1 cellular context compared by ENCODE assay signal in the genomic region with DNA sequence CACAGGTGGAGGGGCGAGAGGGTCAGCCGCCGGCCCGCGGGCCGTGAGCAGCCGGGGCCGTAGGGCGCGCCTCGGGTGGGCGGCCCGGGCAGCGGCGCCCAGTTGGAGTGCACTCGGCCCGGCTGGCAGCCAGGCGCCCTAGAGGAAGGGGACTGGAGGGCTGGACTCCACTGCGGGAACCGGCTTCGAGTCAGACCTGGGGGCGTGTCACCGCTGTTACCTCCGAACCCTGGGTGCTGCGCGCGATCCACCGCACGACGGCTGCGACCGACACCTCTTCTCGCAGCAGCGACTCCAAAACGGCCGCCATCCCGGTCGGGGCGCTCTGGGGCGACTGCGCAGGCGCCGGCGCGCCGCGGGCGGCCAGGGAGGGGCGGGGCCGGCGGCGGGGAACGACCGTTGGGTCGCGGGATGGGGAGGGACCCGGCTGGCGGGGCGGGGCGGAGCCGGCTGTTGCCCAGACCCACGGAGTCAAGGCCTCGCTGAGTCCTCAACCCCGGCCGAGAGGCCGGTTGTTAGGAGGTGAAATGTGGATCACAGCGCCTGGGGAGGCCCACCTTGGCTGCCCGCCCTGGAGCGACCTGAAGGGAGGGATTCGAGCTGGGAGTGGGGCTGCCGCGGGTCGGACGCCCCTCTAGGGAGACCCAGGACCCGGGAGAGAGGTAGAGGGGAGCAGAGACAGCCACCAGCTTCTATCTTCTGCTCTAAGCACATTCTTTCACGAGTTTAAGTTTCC.
TF ChIP-seq lines count a peak whose summit lies in the region.

A gene with protein sequence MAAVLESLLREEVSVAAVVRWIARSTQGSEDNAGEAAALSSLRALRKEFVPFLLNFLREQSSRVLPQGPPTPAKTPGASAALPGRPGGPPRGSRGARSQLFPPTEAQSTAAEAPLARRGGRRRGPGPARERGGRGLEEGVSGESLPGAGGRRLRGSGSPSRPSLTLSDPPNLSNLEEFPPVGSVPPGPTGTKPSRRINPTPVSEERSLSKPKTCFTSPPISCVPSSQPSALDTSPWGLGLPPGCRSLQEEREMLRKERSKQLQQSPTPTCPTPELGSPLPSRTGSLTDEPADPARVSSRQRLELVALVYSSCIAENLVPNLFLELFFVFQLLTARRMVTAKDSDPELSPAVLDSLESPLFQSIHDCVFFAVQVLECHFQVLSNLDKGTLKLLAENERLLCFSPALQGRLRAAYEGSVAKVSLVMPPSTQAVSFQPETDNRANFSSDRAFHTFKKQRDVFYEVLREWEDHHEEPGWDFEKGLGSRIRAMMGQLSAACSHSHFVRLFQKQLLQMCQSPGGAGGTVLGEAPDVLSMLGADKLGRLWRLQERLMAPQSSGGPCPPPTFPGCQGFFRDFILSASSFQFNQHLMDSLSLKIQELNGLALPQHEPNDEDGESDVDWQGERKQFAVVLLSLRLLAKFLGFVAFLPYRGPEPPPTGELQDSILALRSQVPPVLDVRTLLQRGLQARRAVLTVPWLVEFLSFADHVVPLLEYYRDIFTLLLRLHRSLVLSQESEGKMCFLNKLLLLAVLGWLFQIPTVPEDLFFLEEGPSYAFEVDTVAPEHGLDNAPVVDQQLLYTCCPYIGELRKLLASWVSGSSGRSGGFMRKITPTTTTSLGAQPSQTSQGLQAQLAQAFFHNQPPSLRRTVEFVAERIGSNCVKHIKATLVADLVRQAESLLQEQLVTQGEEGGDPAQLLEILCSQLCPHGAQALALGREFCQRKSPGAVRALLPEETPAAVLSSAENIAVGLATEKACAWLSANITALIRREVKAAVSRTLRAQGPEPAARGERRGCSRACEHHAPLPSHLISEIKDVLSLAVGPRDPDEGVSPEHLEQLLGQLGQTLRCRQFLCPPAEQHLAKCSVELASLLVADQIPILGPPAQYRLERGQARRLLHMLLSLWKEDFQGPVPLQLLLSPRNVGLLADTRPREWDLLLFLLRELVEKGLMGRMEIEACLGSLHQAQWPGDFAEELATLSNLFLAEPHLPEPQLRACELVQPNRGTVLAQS (minus strand): TSS at position 336 of the 736 bp plus-strand sequence. CDS start 26 bp downstream, at position 310.

TF ChIP-seq in HepG2, 621 proteins besides CTCF, POLR2A, EP300 and RAD21 (continued from another document and continues in another):
- TF ChIP-seq, protein P1, sequence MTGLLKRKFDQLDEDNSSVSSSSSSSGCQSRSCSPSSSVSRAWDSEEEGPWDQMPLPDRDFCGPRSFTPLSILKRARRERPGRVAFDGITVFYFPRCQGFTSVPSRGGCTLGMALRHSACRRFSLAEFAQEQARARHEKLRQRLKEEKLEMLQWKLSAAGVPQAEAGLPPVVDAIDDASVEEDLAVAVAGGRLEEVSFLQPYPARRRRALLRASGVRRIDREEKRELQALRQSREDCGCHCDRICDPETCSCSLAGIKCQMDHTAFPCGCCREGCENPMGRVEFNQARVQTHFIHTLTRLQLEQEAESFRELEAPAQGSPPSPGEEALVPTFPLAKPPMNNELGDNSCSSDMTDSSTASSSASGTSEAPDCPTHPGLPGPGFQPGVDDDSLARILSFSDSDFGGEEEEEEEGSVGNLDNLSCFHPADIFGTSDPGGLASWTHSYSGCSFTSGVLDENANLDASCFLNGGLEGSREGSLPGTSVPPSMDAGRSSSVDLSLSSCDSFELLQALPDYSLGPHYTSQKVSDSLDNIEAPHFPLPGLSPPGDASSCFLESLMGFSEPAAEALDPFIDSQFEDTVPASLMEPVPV (CRISPR knock-in tag; IDR thresholded peaks at IDR 0.05) = no peak
- TF ChIP-seq ZNF768 (CRISPR knock-in tag; IDR thresholded peaks at IDR 0.05) = peak; percentile 69; the same call in 1 of the 2 replicates
- TF ChIP-seq ZNF235 (CRISPR knock-in tag; IDR thresholded peaks at IDR 0.05; ENCODE audit: borderline replicate concordance) = no peak
- no peak for TF ChIP-seq CENPX (CRISPR knock-in tag; IDR thresholded peaks at IDR 0.05)
- no peak for TF ChIP-seq NFRKB (IDR thresholded peaks at IDR 0.05)
- TF ChIP-seq ZNF362 (CRISPR knock-in tag; IDR thresholded peaks at IDR 0.05; ENCODE audit: borderline replicate concordance) = no peak
- no peak for TF ChIP-seq KDM1A (CRISPR knock-in tag; IDR thresholded peaks at IDR 0.05)
- peak; percentile 1 for TF ChIP-seq TAF15 (IDR thresholded peaks at IDR 0.05; ENCODE audit: low read depth, low read length, poor library complexity, severe bottlenecking)
- peak; percentile 90 for TF ChIP-seq YY1 (IDR thresholded peaks at IDR 0.05; ENCODE audit: insufficient read depth, insufficient replicate concordance, low read depth, low read length)
- TF ChIP-seq ZKSCAN5 (CRISPR knock-in tag; IDR thresholded peaks at IDR 0.05) = peak; percentile 52; the same call in 1 of the 2 replicates
- TF ChIP-seq ZMYM4 (CRISPR knock-in tag; IDR thresholded peaks at IDR 0.05) = 0 out of 2 replicates have a peak, but pooled peaks have one; percentile 8
- TF ChIP-seq PHB2 (IDR thresholded peaks at IDR 0.05; ENCODE audit: partially characterized antibody) = no peak
- no peak for TF ChIP-seq NFKBIZ (CRISPR knock-in tag; IDR thresholded peaks at IDR 0.05)
- 0 out of 2 replicates have a peak, but pooled peaks have one; percentile 9 for TF ChIP-seq IRF2 (CRISPR knock-in tag; IDR thresholded peaks at IDR 0.05)
- peak; percentile 75; the same call in 1 of the 2 replicates for TF ChIP-seq ZNF501 (CRISPR knock-in tag; IDR thresholded peaks at IDR 0.05)
- TF ChIP-seq ZBTB7A (CRISPR knock-in tag; IDR thresholded peaks at IDR 0.05) = no peak
- TF ChIP-seq SPEN (CRISPR knock-in tag; IDR thresholded peaks at IDR 0.05; ENCODE audit: low read depth) = peak; percentile 87
- TF ChIP-seq PREB (CRISPR knock-in tag; IDR thresholded peaks at IDR 0.05) = no peak
- TF ChIP-seq PHF20 (CRISPR knock-in tag; IDR thresholded peaks at IDR 0.05) = peak; percentile 36; the same call in 1 of the 2 replicates
- TF ChIP-seq PRPF4 (IDR thresholded peaks at IDR 0.05; ENCODE audit: low read depth, low read length, poor library complexity, severe bottlenecking) = no peak
- TF ChIP-seq ZNF367 (CRISPR knock-in tag; IDR thresholded peaks at IDR 0.05; ENCODE audit: borderline replicate concordance) = no peak
- peak; percentile 73 for TF ChIP-seq SAP130 (CRISPR knock-in tag; IDR thresholded peaks at IDR 0.05; ENCODE audit: low read depth)
- TF ChIP-seq ZNF101 (CRISPR knock-in tag; IDR thresholded peaks at IDR 0.05; ENCODE audit: borderline replicate concordance, low read depth) = no peak
- TF ChIP-seq ZNF484 (CRISPR knock-in tag; IDR thresholded peaks at IDR 0.05; ENCODE audit: borderline replicate concordance, low read depth) = no peak
- TF ChIP-seq SNRNP70 (IDR thresholded peaks at IDR 0.05; ENCODE audit: low read depth, low read length) = no peak
- TF ChIP-seq ZBTB25 (CRISPR knock-in tag; IDR thresholded peaks at IDR 0.05) = 0 out of 2 replicates have a peak, but pooled peaks have one; percentile 15
- no peak for TF ChIP-seq GLMP (CRISPR knock-in tag; IDR thresholded peaks at IDR 0.05; ENCODE audit: borderline replicate concordance)
- TF ChIP-seq, protein P2, sequence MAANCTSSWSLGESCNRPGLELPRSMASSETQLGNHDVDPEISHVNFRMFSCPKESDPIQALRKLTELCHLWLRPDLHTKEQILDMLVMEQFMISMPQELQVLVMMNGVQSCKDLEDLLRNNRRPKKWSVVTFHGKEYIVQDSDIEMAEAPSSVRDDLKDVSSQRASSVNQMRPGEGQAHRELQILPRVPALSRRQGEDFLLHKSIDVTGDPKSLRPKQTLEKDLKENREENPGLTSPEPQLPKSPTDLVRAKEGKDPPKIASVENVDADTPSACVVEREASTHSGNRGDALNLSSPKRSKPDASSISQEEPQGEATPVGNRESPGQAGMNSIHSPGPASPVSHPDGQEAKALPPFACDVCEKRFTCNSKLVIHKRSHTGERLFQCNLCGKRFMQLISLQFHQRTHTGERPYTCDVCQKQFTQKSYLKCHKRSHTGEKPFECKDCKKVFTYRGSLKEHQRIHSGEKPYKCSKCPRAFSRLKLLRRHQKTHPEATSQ (CRISPR knock-in tag; IDR thresholded peaks at IDR 0.05; ENCODE audit: borderline replicate concordance) = no peak
- TF ChIP-seq GABPB1 (CRISPR knock-in tag; IDR thresholded peaks at IDR 0.05) = peak; percentile 26; the same call in 1 of the 2 replicates
- no peak for TF ChIP-seq MIXL1 (CRISPR knock-in tag; IDR thresholded peaks at IDR 0.05)
- peak; percentile 23; the same call in 1 of the 2 replicates for TF ChIP-seq ERF (CRISPR knock-in tag; IDR thresholded peaks at IDR 0.05)
- TF ChIP-seq ZNF564 (CRISPR knock-in tag; IDR thresholded peaks at IDR 0.05) = 0 out of 2 replicates have a peak, but pooled peaks have one; percentile 53
- no peak for TF ChIP-seq ZNF660 (CRISPR knock-in tag; IDR thresholded peaks at IDR 0.05; ENCODE audit: borderline replicate concordance, low read depth)
- TF ChIP-seq SCMH1 (CRISPR knock-in tag; IDR thresholded peaks at IDR 0.05; ENCODE audit: borderline replicate concordance) = no peak
- TF ChIP-seq ISL2 (CRISPR knock-in tag; IDR thresholded peaks at IDR 0.05) = 0 out of 2 replicates have a peak, but pooled peaks have one; percentile 12
- TF ChIP-seq SOX6 (IDR thresholded peaks at IDR 0.05) = no peak
- no peak for TF ChIP-seq SOX6 (CRISPR knock-in tag; IDR thresholded peaks at IDR 0.05)
- no peak for TF ChIP-seq SRSF1 (optimal IDR thresholded peaks at IDR 0.05; ENCODE audit: low read depth, low read length)
- peak; percentile 17 for TF ChIP-seq MYC (CRISPR knock-in tag; IDR thresholded peaks at IDR 0.05; ENCODE audit: borderline replicate concordance)
- no peak for TF ChIP-seq PAX8 (CRISPR knock-in tag; IDR thresholded peaks at IDR 0.05; ENCODE audit: borderline replicate concordance)
- no peak for TF ChIP-seq SMARCC2 (IDR thresholded peaks at IDR 0.05)
- TF ChIP-seq TEAD3 (CRISPR knock-in tag; optimal IDR thresholded peaks at IDR 0.05; ENCODE audit: borderline replicate concordance) = no peak
- TF ChIP-seq, protein P3, sequence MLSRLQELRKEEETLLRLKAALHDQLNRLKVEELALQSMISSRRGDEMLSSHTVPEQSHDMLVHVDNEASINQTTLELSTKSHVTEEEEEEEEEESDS (CRISPR knock-in tag; IDR thresholded peaks at IDR 0.05; ENCODE audit: borderline replicate concordance) = no peak
- TF ChIP-seq ZNF34 (CRISPR knock-in tag; IDR thresholded peaks at IDR 0.05; ENCODE audit: borderline replicate concordance) = no peak
- no peak for TF ChIP-seq ZNF678 (CRISPR knock-in tag; IDR thresholded peaks at IDR 0.05)
- TF ChIP-seq ATF2 (CRISPR knock-in tag; IDR thresholded peaks at IDR 0.05) = no peak
- 0 out of 2 replicates have a peak, but pooled peaks have one; percentile 17 for TF ChIP-seq ZGPAT (CRISPR knock-in tag; IDR thresholded peaks at IDR 0.05)
- no peak for TF ChIP-seq NR3C1 (CRISPR knock-in tag; IDR thresholded peaks at IDR 0.05)
